28 cellular contexts compared by ENCODE assay signal in the genomic region with DNA sequence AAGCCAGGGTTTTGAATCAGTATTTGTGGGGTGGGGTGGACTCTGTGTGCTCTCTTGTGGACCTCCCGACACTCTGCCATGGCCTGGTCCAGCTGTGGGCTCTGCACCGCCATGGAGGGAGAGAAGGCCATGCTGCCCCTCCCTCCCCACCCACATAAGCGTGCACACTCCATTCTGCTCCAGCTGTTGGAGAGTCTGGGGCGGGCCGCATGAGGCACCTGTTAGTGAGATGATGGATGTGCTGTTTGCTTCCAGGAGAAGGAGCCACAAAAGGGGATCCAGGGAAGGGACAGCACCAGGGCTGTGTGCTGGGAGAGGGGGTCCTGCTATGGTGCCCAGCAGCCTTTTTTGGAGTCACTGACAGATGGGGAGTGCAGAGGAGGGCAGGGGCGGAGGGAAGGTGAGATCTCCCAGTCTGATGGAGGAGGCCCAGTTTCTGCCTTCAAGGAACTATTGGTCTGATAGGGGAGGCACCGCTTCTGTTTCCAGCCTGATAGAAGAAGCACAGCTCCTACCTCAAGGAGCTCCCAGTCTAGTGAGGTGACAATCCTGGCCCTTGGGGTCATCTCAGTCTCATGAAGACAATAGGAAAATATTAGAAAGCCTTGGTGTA.
"Had no signal": no experiment of that assay in that cellular context is flagged by ENCODE, and none has a peak within 500 bp of the region (broad histone marks: within the 10 kb centered on the region; RNA-seq: fewer than 3 reads in every experiment).

No MANE protein-coding gene starts in this region.

- H3K27me3 ChIP-seq: neural progenitor cell, pancreas, upper lobe of left lung, vagina had no signal

- ATAC-seq: left colon; left lung; lower lobe of right lung; natural killer cell; pancreas; right cardiac atrium; stimulated activated memory B cell treated with anti-CD40 and anti-IgM and Interleukin-4, amounts not matched to agents 10 μg/mL and 1 μg/mL and 100 μg/mL, for 72 hours; stimulated activated naive CD8-positive, alpha-beta T cell treated with anti-CD3 and anti-CD28 coated beads, Interleukin-15, amount 100 ng/mL, for 72 hours had no signal

- DNase-seq: hippocampal formation; left colon; left lung; lower lobe of right lung; mammary epithelial cell; mesenchymal stem cell; naive B cell; natural killer cell; nephron progenitor cell; pancreas; retina; right cardiac atrium; sigmoid colon; stimulated activated CD4-positive, alpha-beta T cell treated with anti-CD3 and anti-CD28 coated beads, Interleukin-1b, Interleukin-23, amount 100 ng/mL, for 48 hours; stimulated activated CD4-positive, alpha-beta T cell treated with anti-CD3 and anti-CD28 coated beads, Interleukin-2, amount 100 ng/mL, for 48 hours; stimulated activated CD4-positive, alpha-beta T cell treated with anti-CD3 and anti-CD28 coated beads, Interleukin-4, amount 100 ng/mL, for 4 hours; stimulated activated CD8-positive, alpha-beta memory T cell treated with anti-CD3 and anti-CD28 coated beads, Interleukin-4, amount 100 ng/mL, for 48 hours; stimulated activated naive CD4-positive, alpha-beta T cell treated with Interleukin-2 at 50 U/mL for 16 hours; stimulated activated naive CD8-positive, alpha-beta T cell treated with anti-CD3 and anti-CD28 coated beads, Interleukin-15, amount 100 ng/mL, for 72 hours; substantia nigra; transverse colon had no signal

- H3K36me3 ChIP-seq: left lung, lower lobe of right lung, neural progenitor cell, pancreas, prostate gland, sigmoid colon, transverse colon, upper lobe of left lung, vagina had no signal

- H3K9me3 ChIP-seq: left lung, lower lobe of right lung, pancreas, prostate gland, sigmoid colon, transverse colon, upper lobe of left lung, vagina had no signal

- H2AFZ ChIP-seq: neural progenitor cell had no signal

- H3K4me3 ChIP-seq: left lung, lower lobe of right lung, neural progenitor cell, pancreas, prostate gland, sigmoid colon, smooth muscle cell, transverse colon, upper lobe of left lung, vagina had no signal

- FAIRE-seq: keratinocyte, pancreas had no signal

- H3K27ac ChIP-seq: left lung, lower lobe of right lung, neural progenitor cell, pancreas, prostate gland, sigmoid colon, transverse colon, upper lobe of left lung, vagina had no signal

- H3K9ac ChIP-seq: neural progenitor cell had no signal

- H3K4me1 ChIP-seq: left lung, lower lobe of right lung, neural progenitor cell, pancreas, prostate gland, sigmoid colon, transverse colon, vagina had no signal

- H3K4me2 ChIP-seq: neural progenitor cell, smooth muscle cell had no signal
